In genomic region chr1:168348146-168348709, GRCh38 we compare ENCODE assay signal across 9 cellular contexts.
DNase-seq lines count a peak whose midpoint lies in the region; ATAC-seq and TF ChIP-seq lines count a peak whose summit lies in the region.
"Had no signal": no experiment of that assay in that cellular context is flagged by ENCODE, and none has a peak within 500 bp of the region (broad histone marks: within the 10 kb centered on the region; RNA-seq: fewer than 3 reads in every experiment).

No MANE protein-coding gene starts in this region.

- POLR2A ChIA-PET in GM10248 (lab: Yijun Ruan, JAX) = no interaction called here

- CTCF ChIA-PET in GM10248 (lab: Yijun Ruan, JAX) = interaction anchor here (0.7 to 1.1 kb wide), 3 partner anchors 14 to 1000 kb away, joined by 3 to 4 read pairs (median 3); no protein-coding TSS in a partner anchor

- H3K4me3 ChIP-seq in adipocyte (ENCODE audit: low read length) (peak overlapping the region; percentile 65), mucosa of rectum (ENCODE audit: low read length in 2 of 2) (peak overlapping the region; percentile 84 to 91)

- no peak for TF ChIP-seq CTCF in GM10248 (IDR thresholded peaks at IDR 0.05; ENCODE audit: control extremely low read depth, extremely low read depth, low read depth, missing control alignments)

- no peaks in the 10 kb centered on the region for H3K9me3 ChIP-seq in adipocyte (ENCODE audit: control insufficient read depth, low read length)
- H3K9me3 ChIP-seq in mucosa of rectum (ENCODE audit: control insufficient read depth in 2 of 2, low read length in 2 of 2) = no peaks in the 10 kb centered on the region

- no peak overlapping the region for H3K27ac ChIP-seq in mucosa of rectum (ENCODE audit: low read depth in 2 of 2, low read length in 2 of 2)

- H3K27me3 ChIP-seq in adipocyte (replicated peaks; ENCODE audit: control insufficient read depth, insufficient read depth, low read length) (no peaks in the 10 kb centered on the region), mucosa of rectum (ENCODE audit: control insufficient read depth in 2 of 2, insufficient read depth in 2 of 2, low read length in 2 of 2) (no peaks in the 10 kb centered on the region)

- H3K4me1 ChIP-seq in adipocyte (ENCODE audit: control insufficient read depth, insufficient read depth, low read length) (no peaks in the 10 kb centered on the region), mucosa of rectum (ENCODE audit: control insufficient read depth in 2 of 2, insufficient read depth in 2 of 2, low read length in 2 of 2) (no peaks in the 10 kb centered on the region)

- DNase-seq in CD1c-positive myeloid dendritic cell (ENCODE audit: extremely low spot score) = peak; percentile 61
- peak; percentile 65 for DNase-seq in KBM-7
- no peak for DNase-seq in adipocyte (ENCODE audit: low read depth)
- no peak for DNase-seq in SIG-M5 treated with dmso at 0.1 percent for 504 hours (lab: John Stamatoyannopoulos, UW; ENCODE audit: unreplicated experiment)
- no peak for DNase-seq in iPS-NIHi11 (ENCODE audit: low spot score)
- DNase-seq in GM10248 (ENCODE audit: extremely low spot score) = no peak
- DNase-seq: posterior cingulate gyrus had no signal

- in situ Hi-C loops in KBM-7 (cut with MboI; ENCODE audit: low pct_unique_long_range_greater_than_20kb, low sequenced_read_pairs) = no loop called here

- ATAC-seq in HG03439 (IDR thresholded peaks at IDR 0.05; ENCODE audit: unreplicated experiment) = no peak

- H3K9ac ChIP-seq in adipocyte (ENCODE audit: low read length) (no peak overlapping the region), mucosa of rectum (ENCODE audit: low read depth in 1 of 2, low read length in 2 of 2) (peak overlapping the region; percentile 38 to 51)

- H3K36me3 ChIP-seq in adipocyte (ENCODE audit: control insufficient read depth, insufficient read depth, low read length, severe bottlenecking) (no peaks in the 10 kb centered on the region), mucosa of rectum (ENCODE audit: control insufficient read depth in 2 of 2, insufficient read depth in 2 of 2, low read length in 2 of 2) (no peaks in the 10 kb centered on the region)

Comparison
In these comparisons a context has a peak if more than half of its experiments do, and no peak if none do; other contexts are left out.
1. DNase-seq: peak in CD1c-positive myeloid dendritic cell (single experiment) and KBM-7 (single experiment); none in adipocyte (single experiment), SIG-M5 treated with dmso at 0.1 percent for 504 hours (single experiment), iPS-NIHi11 (single experiment) and GM10248 (single experiment).